In the genomic region with DNA sequence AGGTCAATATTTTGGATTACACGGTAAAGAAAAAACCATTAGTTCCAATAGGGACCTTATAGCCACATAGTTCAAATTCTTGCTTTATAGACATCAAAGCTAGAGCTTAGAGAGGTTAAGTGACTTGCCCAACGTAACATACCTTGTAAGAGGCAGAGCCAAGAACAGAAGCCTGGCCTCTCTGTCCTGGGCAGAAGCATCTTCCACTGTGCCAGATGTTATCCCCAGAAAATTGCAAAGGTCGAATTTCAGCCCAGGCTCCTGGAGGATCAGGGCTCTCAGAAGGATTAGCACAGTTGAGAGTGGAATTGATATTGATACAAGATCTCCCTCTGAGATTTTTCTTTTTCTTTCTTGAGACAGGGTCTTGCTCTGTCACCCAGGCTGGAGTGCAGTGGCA, we compare ENCODE assay signal across 36 cellular contexts. TPM values are rescaled to one million over a fixed set of nuclear protein-coding genes. Genes with fewer than 3 reads are reported as not detected.
"Had no signal": no experiment of that assay in that cellular context is flagged by ENCODE, and none has a peak within 500 bp of the region (broad histone marks: within the 10 kb centered on the region; RNA-seq: fewer than 3 reads in every experiment).

No MANE protein-coding gene starts in this region.

- H3K4me1 Mint-ChIP-seq: activated naive CD8-positive, alpha-beta T cell treated with anti-CD3 and anti-CD28 coated beads, Interleukin-2, amount 10 ng/mL, durations not matched to agents 7 days and 5 days; brain; naive thymus-derived CD4-positive, alpha-beta T cell; neural crest cell had no signal

- H3K4me3 Mint-ChIP-seq: activated naive CD4-positive, alpha-beta T cell treated with anti-CD3 and anti-CD28 coated beads for 36 hours; activated naive CD8-positive, alpha-beta T cell treated with anti-CD3 and anti-CD28 coated beads, Interleukin-2, amount 10 ng/mL, durations not matched to agents 7 days and 5 days; activated T-helper 1 cell treated with anti-CD3 and anti-CD28 coated beads, Interleukin-12 subunit alpha, Interleukin-12 subunit beta, Interleukin-2, Interleukin-4 antibody, amounts not matched to agents 30 ng/mL and 10 ng/mL and 1 ng/mL, durations not matched to agents 14 hours and 24 hours and 36 hours; brain; naive thymus-derived CD4-positive, alpha-beta T cell; neural crest cell had no signal

- H3K4me3 ChIP-seq: ascending aorta, cardiac muscle cell, coronary artery, dorsolateral prefrontal cortex, gastrocnemius medialis, spleen, tibial nerve had no signal

- H3K36me3 Mint-ChIP-seq: activated naive CD8-positive, alpha-beta T cell treated with anti-CD3 and anti-CD28 coated beads, Interleukin-2, amount 10 ng/mL, durations not matched to agents 7 days and 5 days; brain; naive thymus-derived CD4-positive, alpha-beta T cell had no signal

- FAIRE-seq: keratinocyte had no signal

- H3K27me3 ChIP-seq: ascending aorta, cardiac muscle cell, gastrocnemius medialis, tibial nerve had no signal

- ATAC-seq: activated CD4-positive, CD25-positive, alpha-beta regulatory T cell treated with anti-CD3 and anti-CD28 coated beads, Interleukin-2, amount 50 U/mL, for 24 hours; gastrocnemius medialis; left cardiac atrium; naive thymus-derived CD4-positive, alpha-beta T cell; right cardiac atrium had no signal

- H3K9me3 ChIP-seq: ascending aorta, gastrocnemius medialis, spleen, tibial nerve had no signal

- H3K27ac Mint-ChIP-seq: activated naive CD4-positive, alpha-beta T cell treated with anti-CD3 and anti-CD28 coated beads for 36 hours; activated naive CD8-positive, alpha-beta T cell treated with anti-CD3 and anti-CD28 coated beads, Interleukin-2, amount 10 ng/mL, durations not matched to agents 7 days and 5 days; activated T-helper 1 cell treated with anti-CD3 and anti-CD28 coated beads, Interleukin-12 subunit alpha, Interleukin-12 subunit beta, Interleukin-2, Interleukin-4 antibody, amounts not matched to agents 30 ng/mL and 10 ng/mL and 1 ng/mL, durations not matched to agents 14 hours and 24 hours and 36 hours; brain; naive thymus-derived CD4-positive, alpha-beta T cell had no signal

- H3K27ac ChIP-seq: ascending aorta, cardiac muscle cell, coronary artery, dorsolateral prefrontal cortex, gastrocnemius medialis, spleen, tibial nerve, WERI-Rb-1 had no signal

- H3K4me1 ChIP-seq: ascending aorta, gastrocnemius medialis, spleen, tibial nerve had no signal

- DNase-seq: activated CD4-positive, alpha-beta T cell treated with anti-CD3 and anti-CD28 coated beads for 48 hours; activated CD4-positive, alpha-beta T cell treated with anti-CD3 and anti-CD28 coated beads, Interleukin-2, amount 50 U/mL, for 48 hours; activated CD8-positive, alpha-beta memory T cell treated with anti-CD3 and anti-CD28 coated beads, Interleukin-2, amount 50 U/mL, for 4 hours; activated effector memory CD4-positive, alpha-beta T cell treated with anti-CD3 and anti-CD28 coated beads, Interleukin-2, amount 50 U/mL, for 16 hours; activated naive CD4-positive, alpha-beta T cell treated with anti-CD3 and anti-CD28 coated beads for 36 hours; activated naive CD8-positive, alpha-beta T cell treated with anti-CD3 and anti-CD28 coated beads, Interleukin-2, amount 10 ng/mL, durations not matched to agents 7 days and 5 days; activated T-cell treated with anti-CD3 and anti-CD28 coated beads, Interleukin-2, amount 50 U/mL, for 1 hour; cerebellar nuclear complex; dorsolateral prefrontal cortex; effector memory CD4-positive, alpha-beta T cell; gastrocnemius medialis; hippocampal formation; left cardiac atrium; mammary epithelial cell; midbrain; naive thymus-derived CD4-positive, alpha-beta T cell; occipital lobe; right cardiac atrium; spleen; stimulated activated naive CD4-positive, alpha-beta T cell treated with Interleukin-2 at 50 U/mL for 16 hours; WERI-Rb-1 had no signal

- H3K9me3 Mint-ChIP-seq: activated naive CD4-positive, alpha-beta T cell treated with anti-CD3 and anti-CD28 coated beads for 36 hours; activated naive CD8-positive, alpha-beta T cell treated with anti-CD3 and anti-CD28 coated beads, Interleukin-2, amount 10 ng/mL, durations not matched to agents 7 days and 5 days; activated T-helper 1 cell treated with anti-CD3 and anti-CD28 coated beads, Interleukin-12 subunit alpha, Interleukin-12 subunit beta, Interleukin-2, Interleukin-4 antibody, amounts not matched to agents 30 ng/mL and 10 ng/mL and 1 ng/mL, durations not matched to agents 14 hours and 24 hours and 36 hours; brain; naive thymus-derived CD4-positive, alpha-beta T cell; neural crest cell had no signal

- H3K36me3 ChIP-seq: ascending aorta, cardiac muscle cell, gastrocnemius medialis, spleen, tibial nerve, WERI-Rb-1 had no signal

RNA-seq across cellular contexts. Expression of a gene that starts 6.1 kb away (rescaled TPM):
- total RNA-seq: activated CD8-positive, alpha-beta memory T cell treated with anti-CD3 and anti-CD28 coated beads for 36 hours; activated naive CD4-positive, alpha-beta T cell treated with anti-CD3 and anti-CD28 coated beads for 36 hours; activated naive CD8-positive, alpha-beta T cell treated with anti-CD3 and anti-CD28 coated beads, Interleukin-2, amount 10 ng/mL, durations not matched to agents 7 days and 5 days; activated T-helper 1 cell treated with anti-CD3 and anti-CD28 coated beads, Interleukin-12 subunit alpha, Interleukin-12 subunit beta, Interleukin-2, Interleukin-4 antibody, amounts not matched to agents 30 ng/mL and 10 ng/mL and 1 ng/mL, durations not matched to agents 14 hours and 24 hours and 36 hours; ascending aorta; cardiac muscle cell; dorsolateral prefrontal cortex; epithelial cell of proximal tubule; gastrocnemius medialis; left cardiac atrium; liver; mammary epithelial cell; naive thymus-derived CD4-positive, alpha-beta T cell; neural crest cell; occipital lobe; right cardiac atrium; spleen; T-helper 2 cell treated with Interferon-gamma antibody and Interleukin-4, amounts not matched to agents 100 ng/mL and 5 ng/mL, for 36 hours; temporal lobe; tibial nerve; urinary bladder had no signal
- polyA plus RNA-seq: cardiac muscle cell; keratinocyte; liver; mammary epithelial cell; naive thymus-derived CD4-positive, alpha-beta T cell; right cardiac atrium; spleen; urinary bladder had no signal
